15 cellular contexts compared by ENCODE assay signal in the genomic region with DNA sequence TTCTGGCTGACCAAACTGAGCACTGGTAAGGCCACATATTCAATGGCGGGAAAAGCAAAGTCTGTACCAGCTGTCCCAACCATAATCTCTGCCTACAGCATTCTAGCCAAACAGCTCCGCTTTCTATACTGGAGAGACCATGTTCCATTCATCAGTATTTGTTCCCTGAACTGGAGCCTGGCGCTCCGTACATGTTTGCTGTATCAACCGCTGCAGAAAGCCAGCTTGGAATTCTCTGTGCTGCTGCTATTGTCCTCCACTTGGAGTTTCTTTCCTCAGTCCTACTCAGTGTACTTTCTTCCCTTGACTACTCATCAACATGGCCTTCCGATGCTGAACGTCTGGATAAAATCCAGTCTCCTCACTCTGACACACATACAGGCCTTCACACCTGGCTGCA. TPM values are rescaled to one million over a fixed set of nuclear protein-coding genes. Genes with fewer than 3 reads are reported as not detected.
DNase-seq lines count a peak whose midpoint lies in the region; ATAC-seq and TF ChIP-seq lines count a peak whose summit lies in the region.
"Had no signal": no experiment of that assay in that cellular context is flagged by ENCODE, and none has a peak within 500 bp of the region (broad histone marks: within the 10 kb centered on the region; RNA-seq: fewer than 3 reads in every experiment).

No MANE protein-coding gene starts in this region.

- H3F3A ChIP-seq in smooth muscle cell (ENCODE audit: low read depth), result no peaks in the 10 kb centered on the region

- no peak for DNase-seq in activated T-cell treated with anti-CD3 and anti-CD28 coated beads, Interleukin-2, amount 50 U/mL, for 72 hours
- DNase-seq in activated T-cell treated with anti-CD3 and anti-CD28 coated beads, Interleukin-2, amount 50 U/mL, for 48 hours, result no peak
- DNase-seq in activated B cell treated with CpG ODN at 0.5 μM for 24 hours (no peak), hepatocyte (ENCODE audit: low spot score) (no peak), smooth muscle cell (lab: John Stamatoyannopoulos, UW; ENCODE audit: unreplicated experiment) (no peak), COLO668 (lab: John Stamatoyannopoulos, UW; ENCODE audit: unreplicated experiment) (no peak), foreskin keratinocyte (no peak), NCI-H146 (lab: John Stamatoyannopoulos, UW) (no peak)
- DNase-seq: anterior cingulate cortex; DMS153; effector CD4-positive, alpha-beta T cell; GOT3; nucleus accumbens had no signal

- peaks cover 8 to 15% of the 10 kb centered on the region in 2 donors for H3K36me3 Mint-ChIP-seq in activated T-cell treated with anti-CD3 and anti-CD28 coated beads, Interleukin-2, amount 50 U/mL, for 72 hours (ENCODE audit: insufficient read depth in 2 of 2)
- H3K36me3 Mint-ChIP-seq in activated B cell treated with CpG ODN at 0.5 μM for 24 hours (ENCODE audit: low read depth), result peaks cover 59% of the 10 kb centered on the region

- POLR2A ChIA-PET in activated B cell treated with CpG ODN at 0.5 μM for 24 hours (lab: Charles Lee), result no interaction called here

- no peaks in the 10 kb centered on the region for H3K9me3 Mint-ChIP-seq in activated T-cell treated with anti-CD3 and anti-CD28 coated beads, Interleukin-2, amount 50 U/mL, for 72 hours
- no peaks in the 10 kb centered on the region for H3K9me3 Mint-ChIP-seq in activated B cell treated with CpG ODN at 0.5 μM for 24 hours

- no peak overlapping the region for H3K9ac ChIP-seq in smooth muscle cell (ENCODE audit: low read depth)

- H3K27me3 Mint-ChIP-seq in activated T-cell treated with anti-CD3 and anti-CD28 coated beads, Interleukin-2, amount 50 U/mL, for 72 hours (ENCODE audit: low read depth), result no peaks in the 10 kb centered on the region
- no peaks in the 10 kb centered on the region for H3K27me3 Mint-ChIP-seq in activated B cell treated with CpG ODN at 0.5 μM for 24 hours

- H2AFZ ChIP-seq in hepatocyte (no peak overlapping the region), smooth muscle cell (ENCODE audit: low read depth) (no peak overlapping the region)

- H3K79me2 ChIP-seq in hepatocyte, result peaks cover 74% of the 10 kb centered on the region
- peaks cover 52% of the 10 kb centered on the region for H3K79me2 ChIP-seq in smooth muscle cell (ENCODE audit: low read depth)

- no peaks in the 10 kb centered on the region for H3K9me3 ChIP-seq in hepatocyte (ENCODE audit: low read depth)
- H3K9me3 ChIP-seq in smooth muscle cell (replicated peaks; ENCODE audit: low read depth), result no peaks in the 10 kb centered on the region
- H3K9me3 ChIP-seq: gastroesophageal sphincter, vagina had no signal

- 89% methylated on average over 7 of the region's 7 CpGs for WGBS in hepatocyte (ENCODE audit: low lambda C conversion rate, missing lambda C conversion rate)
- WGBS in smooth muscle cell (ENCODE audit: low lambda C conversion rate), result 95% methylated on average over 7 of the region's 7 CpGs

- CTCF ChIA-PET in activated B cell treated with CpG ODN at 0.5 μM for 24 hours (lab: Charles Lee), result no interaction called here

- H3K27ac ChIP-seq in hepatocyte (no peak overlapping the region), smooth muscle cell (ENCODE audit: low read depth) (no peak overlapping the region), foreskin keratinocyte (no peak overlapping the region)
- H3K27ac ChIP-seq: gastroesophageal sphincter had no signal

- no peaks in the 10 kb centered on the region for H3K27me3 ChIP-seq in hepatocyte
- H3K27me3 ChIP-seq in smooth muscle cell (ENCODE audit: low read depth), result no peaks in the 10 kb centered on the region
- H3K27me3 ChIP-seq in foreskin keratinocyte, result no peaks in the 10 kb centered on the region
- H3K27me3 ChIP-seq: gastroesophageal sphincter, vagina had no signal

- no peak overlapping the region for H3K4me3 ChIP-seq in hepatocyte
- no peak overlapping the region for H3K4me3 ChIP-seq in smooth muscle cell

- peak overlapping the region; percentile 88 to 96 for H3K4me3 Mint-ChIP-seq in activated T-cell treated with anti-CD3 and anti-CD28 coated beads, Interleukin-2, amount 50 U/mL, for 72 hours
- peak overlapping the region; percentile 17 for H3K4me3 Mint-ChIP-seq in activated B cell treated with CpG ODN at 0.5 μM for 24 hours

- peaks cover 55% of the 10 kb centered on the region for H3K4me1 Mint-ChIP-seq in activated T-cell treated with anti-CD3 and anti-CD28 coated beads, Interleukin-2, amount 50 U/mL, for 72 hours (ENCODE audit: low read depth)
- peaks cover 55% of the 10 kb centered on the region for H3K4me1 Mint-ChIP-seq in activated B cell treated with CpG ODN at 0.5 μM for 24 hours

- H3K27ac Mint-ChIP-seq in activated T-cell treated with anti-CD3 and anti-CD28 coated beads, Interleukin-2, amount 50 U/mL, for 72 hours, result peak overlapping the region; percentile 86
- H3K27ac Mint-ChIP-seq in activated B cell treated with CpG ODN at 0.5 μM for 24 hours, result no peak overlapping the region

- intact Hi-C loops in activated B cell treated with CpG ODN at 0.5 μM for 24 hours (cut with micrococcal nuclease), result no loop called here

- peaks cover 19% of the 10 kb centered on the region for H4K20me1 ChIP-seq in hepatocyte (ENCODE audit: insufficient read depth, poor library complexity, severe bottlenecking)
- peaks cover 8% of the 10 kb centered on the region for H4K20me1 ChIP-seq in smooth muscle cell (ENCODE audit: low read depth)

- TF ChIP-seq CTCF in activated B cell treated with CpG ODN at 0.5 μM for 24 hours (IDR thresholded peaks at IDR 0.05), result no peak
- TF ChIP-seq CTCF in hepatocyte (IDR thresholded peaks at IDR 0.05; ENCODE audit: poor library complexity), result no peak
- TF ChIP-seq CTCF in smooth muscle cell (IDR thresholded peaks at IDR 0.05; ENCODE audit: borderline replicate concordance, insufficient read depth, poor library complexity, severe bottlenecking), result no peak
- no peak for TF ChIP-seq CTCF in foreskin keratinocyte (conservative IDR thresholded peaks at IDR 0.05)

- no peaks in the 10 kb centered on the region for H3K36me3 ChIP-seq in hepatocyte (replicated peaks; ENCODE audit: insufficient read depth, low read depth)
- no peaks in the 10 kb centered on the region for H3K36me3 ChIP-seq in smooth muscle cell (ENCODE audit: low read depth)

- no peak for ATAC-seq in activated T-cell treated with anti-CD3 and anti-CD28 coated beads, Interleukin-2, amount 50 U/mL, for 72 hours (replicated peaks in 1 of 2)
- ATAC-seq in activated B cell treated with CpG ODN at 0.5 μM for 24 hours (ENCODE audit: low read depth) (no peak), foreskin keratinocyte (no peak)
- ATAC-seq: gastroesophageal sphincter had no signal

- peak overlapping the region; percentile 93 for H3K4me2 ChIP-seq in hepatocyte
- H3K4me2 ChIP-seq in smooth muscle cell, result peak overlapping the region; percentile 94

- H3K9me2 ChIP-seq in hepatocyte (replicated peaks; ENCODE audit: insufficient read depth), result no peaks in the 10 kb centered on the region

- H3K4me1 ChIP-seq in hepatocyte (ENCODE audit: insufficient read depth), result peaks cover 30% of the 10 kb centered on the region
- H3K4me1 ChIP-seq in smooth muscle cell (ENCODE audit: low read depth), result peaks cover 23% of the 10 kb centered on the region
- no peaks in the 10 kb centered on the region for H3K4me1 ChIP-seq in foreskin keratinocyte

RNA-seq across cellular contexts. Expression of gene COA5, which starts 1.9 kb away (rescaled TPM):
- total RNA-seq in activated T-cell treated with anti-CD3 and anti-CD28 coated beads, Interleukin-2, amount 50 U/mL, for 72 hours, result 10 to 100 TPM; 29.4 to 32.2 TPM
- 31.5 and 37.6 TPM in 2 replicates for total RNA-seq in activated B cell treated with CpG ODN at 0.5 μM for 24 hours
- 50.7 and 58.4 TPM in 2 replicates for total RNA-seq in hepatocyte
- 48.8 and 49.9 TPM in 2 replicates for polyA plus RNA-seq in hepatocyte
- total RNA-seq in smooth muscle cell, result 20.1 and 20.2 TPM in 2 replicates
- 27.8 and 29.4 TPM in 2 replicates for polyA plus RNA-seq in smooth muscle cell
- 11.1 and 12.7 TPM in 2 replicates for total RNA-seq in foreskin keratinocyte
- 15.6 and 17.8 TPM in 2 replicates for polyA plus RNA-seq in foreskin keratinocyte

RNA-seq across cellular contexts. Expression of gene UNC50, which starts 2.0 kb away (rescaled TPM):
- 10 to 100 TPM; 35.2 to 40.6 TPM for total RNA-seq in activated T-cell treated with anti-CD3 and anti-CD28 coated beads, Interleukin-2, amount 50 U/mL, for 72 hours
- total RNA-seq in activated B cell treated with CpG ODN at 0.5 μM for 24 hours (35.3 and 36.3 TPM in 2 replicates), hepatocyte (64.9 and 80.0 TPM in 2 replicates), smooth muscle cell (52.2 and 61.6 TPM in 2 replicates), foreskin keratinocyte (36.2 and 38.5 TPM in 2 replicates)
- polyA plus RNA-seq in hepatocyte (78.8 and 80.4 TPM in 2 replicates), smooth muscle cell (52.8 and 59.2 TPM in 2 replicates), foreskin keratinocyte (36.4 and 42.7 TPM in 2 replicates)
